In the genomic region with DNA sequence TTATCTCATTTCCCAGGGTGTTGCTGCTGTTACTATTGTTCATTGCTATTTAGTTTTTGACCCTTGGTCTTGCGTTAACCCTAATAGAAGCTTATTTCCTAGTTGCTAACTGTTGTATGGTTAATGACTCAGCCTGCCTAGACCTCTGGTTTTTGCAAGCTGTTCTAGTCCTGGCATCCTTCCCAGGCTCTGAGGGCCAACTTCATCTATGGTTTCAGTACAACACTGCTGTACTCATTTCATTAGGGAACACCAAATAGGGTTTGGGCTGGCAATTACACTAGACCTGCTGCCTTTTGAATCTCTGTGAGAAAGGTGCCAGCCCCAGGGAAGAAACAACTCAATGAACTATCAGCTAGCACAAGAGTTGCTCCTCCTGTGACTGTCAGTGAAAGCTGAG, we compare ENCODE assay signal across 15 cellular contexts. TPM values are rescaled to one million over a fixed set of nuclear protein-coding genes. Genes with fewer than 3 reads are reported as not detected.
DNase-seq lines count a peak whose midpoint lies in the region; ATAC-seq and TF ChIP-seq lines count a peak whose summit lies in the region.
"Had no signal": no experiment of that assay in that cellular context is flagged by ENCODE, and none has a peak within 500 bp of the region (broad histone marks: within the 10 kb centered on the region; RNA-seq: fewer than 3 reads in every experiment).

No MANE protein-coding gene starts in this region.

- TF ChIP-seq CTCF in fibroblast of lung (conservative IDR thresholded peaks at IDR 0.05 in 1 of 2, IDR thresholded peaks at IDR 0.05 in 1 of 2; ENCODE audit: low read depth in 1 of 2, low read length in 2 of 2): no peak
- no peak for TF ChIP-seq CTCF in retinal pigment epithelial cell (conservative IDR thresholded peaks at IDR 0.05; ENCODE audit: low read depth, low read length)

- no peaks in the 10 kb centered on the region for H3K27me3 ChIP-seq in fibroblast of lung (ENCODE audit: control insufficient read depth, insufficient read depth, low read length)

- H3K9me3 ChIP-seq in fibroblast of lung (ENCODE audit: control insufficient read depth, insufficient read depth, low read depth, low read length): no peaks in the 10 kb centered on the region

- no peak overlapping the region for H3K9ac ChIP-seq in fibroblast of lung (ENCODE audit: insufficient read depth, low read length)
- H3K9ac ChIP-seq: KMS-11 had no signal

- no peak overlapping the region for H2AFZ ChIP-seq in fibroblast of lung (ENCODE audit: low read length)

- H3K36me3 ChIP-seq in fibroblast of lung (ENCODE audit: control insufficient read depth, insufficient read depth, low read length): no peaks in the 10 kb centered on the region

- peak; percentile 30 for DNase-seq in NCI-H2227 treated with DMSO at 0.1 percent for 48 hours (lab: John Stamatoyannopoulos, UW)
- DNase-seq in fibroblast of lung (ENCODE audit: low read depth in 2 of 2): peak; percentile 38 to 90
- DNase-seq in retinal pigment epithelial cell (ENCODE audit: low read depth): peak; percentile 18
- no peak for DNase-seq in dermis blood vessel endothelial cell
- no peak for DNase-seq in activated gamma-delta T cell (lab: John Stamatoyannopoulos, UW)
- DNase-seq: activated CD8-positive, alpha-beta memory T cell treated with anti-CD3 and anti-CD28 coated beads, Interleukin-2, amount 50 U/mL, for 48 hours; DND-41 had no signal

- H3K27ac ChIP-seq in fibroblast of lung (ENCODE audit: insufficient read depth, low read length): no peak overlapping the region
- H3K27ac ChIP-seq: KMS-11 had no signal

- peak; percentile 51 for ATAC-seq in HG02981 (IDR thresholded peaks at IDR 0.05; ENCODE audit: unreplicated experiment)
- no peak for ATAC-seq in GM21447 (IDR thresholded peaks at IDR 0.05; ENCODE audit: unreplicated experiment)
- ATAC-seq in GM21360 (IDR thresholded peaks at IDR 0.05; ENCODE audit: unreplicated experiment): no peak

- H4K20me1 ChIP-seq in fibroblast of lung (ENCODE audit: control insufficient read depth, extremely low read depth, insufficient read depth, low read length): no peaks in the 10 kb centered on the region

- no peaks in the 10 kb centered on the region for H3K4me1 ChIP-seq in fibroblast of lung (ENCODE audit: control insufficient read depth, extremely low read depth, insufficient read depth, low read length)

- no peaks in the 10 kb centered on the region for H3K79me2 ChIP-seq in fibroblast of lung (ENCODE audit: control insufficient read depth, insufficient read depth, low read length)

- H3K4me2 ChIP-seq in fibroblast of lung (ENCODE audit: extremely low read depth, insufficient read depth, low read length): no peak overlapping the region
- H3K4me2 ChIP-seq: KMS-11, smooth muscle cell had no signal

- H3K4me3 ChIP-seq in fibroblast of lung (replicated peaks in 1 of 4; ENCODE audit: control extremely low read depth in 1 of 4, insufficient read depth in 1 of 4, low read depth in 3 of 4, low read length in 4 of 4): no peak overlapping the region
- H3K4me3 ChIP-seq in retinal pigment epithelial cell (ENCODE audit: low read length): no peak overlapping the region
- H3K4me3 ChIP-seq: smooth muscle cell had no signal

RNA-seq across cellular contexts. Expression of a gene that starts 59.6 kb away (rescaled TPM):
- total RNA-seq in fibroblast of lung: not detected in 2 replicates
- polyA plus RNA-seq in fibroblast of lung: not detected in 2 replicates
- polyA plus RNA-seq in fibroblast of lung (2012): not detected in 2 replicates
- not detected in 2 replicates for polyA minus RNA-seq in fibroblast of lung (ENCODE audit: low replicate concordance)
- not detected in 2 replicates for total RNA-seq in dermis blood vessel endothelial cell
- total RNA-seq: dermis microvascular lymphatic vessel endothelial cell, liver, SK-MEL-5 had no signal
- polyA plus RNA-seq: smooth muscle cell had no signal

Comparison
In these comparisons a context has a peak if more than half of its experiments do, and no peak if none do; other contexts are left out.
1. DNase-seq: peak in NCI-H2227 treated with DMSO at 0.1 percent for 48 hours (single experiment), fibroblast of lung (2 of 2) and retinal pigment epithelial cell (single experiment); none in dermis blood vessel endothelial cell (single experiment) and activated gamma-delta T cell (single experiment).